ENCODE assay signal across 30 cellular contexts in the genomic region with DNA sequence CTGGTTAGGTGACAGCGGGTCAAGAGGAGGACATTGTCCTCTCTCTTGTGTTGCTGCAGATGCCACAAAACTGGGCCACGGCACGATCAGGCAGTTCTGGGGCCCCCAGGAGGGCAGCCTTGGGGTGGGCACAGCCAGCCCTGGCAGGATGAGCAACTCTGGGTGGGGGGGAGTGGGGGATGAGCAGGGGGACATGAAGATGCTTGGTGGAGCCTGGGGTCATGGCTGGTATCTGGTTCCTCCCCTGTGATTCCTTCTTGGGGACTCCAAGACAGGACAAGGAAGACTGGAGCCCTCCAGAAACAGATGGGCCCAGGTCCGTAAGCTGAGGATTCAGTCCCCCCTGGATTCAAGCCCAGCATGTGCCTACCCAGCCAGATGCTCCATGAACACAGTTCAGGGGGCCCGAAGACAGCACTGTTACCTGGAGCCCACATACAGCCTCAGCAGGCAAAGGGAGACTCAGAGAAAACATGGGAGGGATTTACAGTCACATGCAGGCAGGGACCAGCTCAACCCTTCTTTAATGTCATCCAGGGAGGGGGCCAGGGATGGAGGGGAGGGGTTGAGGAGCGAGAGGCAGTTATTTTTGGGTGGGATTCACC. TPM values are rescaled to one million over a fixed set of nuclear protein-coding genes. Genes with fewer than 3 reads are reported as not detected.
"Had no signal": no experiment of that assay in that cellular context is flagged by ENCODE, and none has a peak within 500 bp of the region (broad histone marks: within the 10 kb centered on the region; RNA-seq: fewer than 3 reads in every experiment).

No MANE protein-coding gene starts in this region.

- H3K4me3 ChIP-seq: ascending aorta, body of pancreas, SK-N-MC had no signal

- DNase-seq: activated B cell treated with CpG ODN at 0.5 μM for 24 hours; activated CD4-positive, alpha-beta memory T cell treated with anti-CD3 and anti-CD28 coated beads, Interleukin-2, amount 10 ng/mL, durations not matched to agents 7 days and 5 days; activated CD4-positive, alpha-beta T cell treated with anti-CD3 and anti-CD28 coated beads for 1 hour; activated CD4-positive, alpha-beta T cell treated with anti-CD3 and anti-CD28 coated beads, Interleukin-2, amount 10 ng/mL, durations not matched to agents 7 days and 5 days; activated naive CD4-positive, alpha-beta T cell; activated T-cell treated with anti-CD3 and anti-CD28 coated beads for 4 hours; amniotic stem cell; body of pancreas; central memory CD4-positive, alpha-beta T cell; NCI-H1048; NCI-H146; NCI-H2029 treated with DMSO at 0.1 percent for 48 hours; NCI-H345; NCI-H510A; NCI-H69; NK-92 treated with Interleukin-12 subunit alpha and Interleukin-12 subunit beta, amount 100 ng/mL, for 24 hours; OCI-M1; RPMI8226; T-cell; T-helper 2 cell; T1000 had no signal

- H3K4me1 ChIP-seq: ascending aorta, body of pancreas had no signal

- ATAC-seq: body of pancreas, Panc1, Right ventricle myocardium inferior, T-cell had no signal

- H3K9me3 ChIP-seq: ascending aorta, body of pancreas had no signal

- H3K27me3 ChIP-seq: ascending aorta, body of pancreas had no signal

- H3K36me3 ChIP-seq: ascending aorta had no signal

- H3K27ac ChIP-seq: ascending aorta, body of pancreas, SK-N-MC had no signal

RNA-seq across cellular contexts. Expression of gene SERPINA1, which starts 10.4 kb away (rescaled TPM):
- total RNA-seq: LHCN-M2 had no signal

RNA-seq across cellular contexts. Expression of gene SERPINA2, which starts 11.5 kb away (rescaled TPM):
- total RNA-seq: activated B cell treated with CpG ODN at 0.5 μM for 24 hours; activated CD4-positive, alpha-beta memory T cell treated with anti-CD3 and anti-CD28 coated beads, Interleukin-2, amount 10 ng/mL, durations not matched to agents 7 days and 5 days; activated CD4-positive, alpha-beta T cell treated with anti-CD3 and anti-CD28 coated beads, Interleukin-2, amount 10 ng/mL, durations not matched to agents 7 days and 5 days; activated CD8-positive, alpha-beta memory T cell treated with anti-CD3 and anti-CD28 coated beads for 36 hours; activated T-helper 2 cell treated with anti-CD3 and anti-CD28 coated beads, Interferon-gamma antibody, Interleukin-2, Interleukin-4, amounts not matched to agents 10 μg/mL and 5 μg/mL and 100 μg/mL, durations not matched to agents 14 hours and 24 hours and 36 hours; ascending aorta; body of pancreas; bronchial epithelial cell; LHCN-M2; M059J; Right ventricle myocardium inferior; T-cell had no signal

RNA-seq across cellular contexts. Expression of gene SERPINA6, which starts 54.8 kb away (rescaled TPM):
- total RNA-seq: activated B cell treated with CpG ODN at 0.5 μM for 24 hours; activated CD4-positive, alpha-beta memory T cell treated with anti-CD3 and anti-CD28 coated beads, Interleukin-2, amount 10 ng/mL, durations not matched to agents 7 days and 5 days; activated CD4-positive, alpha-beta T cell treated with anti-CD3 and anti-CD28 coated beads, Interleukin-2, amount 10 ng/mL, durations not matched to agents 7 days and 5 days; activated CD8-positive, alpha-beta memory T cell treated with anti-CD3 and anti-CD28 coated beads for 36 hours; activated T-helper 2 cell treated with anti-CD3 and anti-CD28 coated beads, Interferon-gamma antibody, Interleukin-2, Interleukin-4, amounts not matched to agents 10 μg/mL and 5 μg/mL and 100 μg/mL, durations not matched to agents 14 hours and 24 hours and 36 hours; ascending aorta; bronchial epithelial cell; LHCN-M2; Right ventricle myocardium inferior; T-cell had no signal
